ENCODE assay signal across 14 cellular contexts in the genomic region with DNA sequence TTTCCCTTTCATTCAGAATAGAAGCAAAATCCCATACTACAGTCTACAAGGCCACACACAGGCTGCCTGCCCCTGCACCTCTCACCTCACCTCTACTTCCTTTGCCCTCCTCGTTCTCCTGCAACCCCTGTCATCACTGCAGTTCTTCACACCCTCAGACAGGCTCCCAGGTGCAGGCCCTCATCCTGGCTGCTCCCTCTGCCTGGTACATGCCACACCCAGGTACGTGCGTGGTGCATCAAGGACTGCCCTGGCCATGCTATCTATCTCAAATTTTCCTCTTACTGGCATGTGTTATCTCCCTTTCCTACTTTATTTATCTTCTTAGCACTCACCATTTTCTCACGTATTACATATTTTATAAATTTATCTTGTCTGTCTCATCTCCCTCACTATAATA. TPM values are rescaled to one million over a fixed set of nuclear protein-coding genes. Genes with fewer than 3 reads are reported as not detected.
DNase-seq lines count a peak whose midpoint lies in the region; ATAC-seq lines count a peak whose summit lies in the region.
"Had no signal": no experiment of that assay in that cellular context is flagged by ENCODE, and none has a peak within 500 bp of the region (broad histone marks: within the 10 kb centered on the region; RNA-seq: fewer than 3 reads in every experiment).

No MANE protein-coding gene starts in this region.

- no peak for DNase-seq in left cardiac atrium
- DNase-seq in cardiac septum (ENCODE audit: low spot score): no peak
- no peak for DNase-seq in CD4-positive, CD25-positive, alpha-beta regulatory T cell
- DNase-seq in trophoblast cell: peak; percentile 5 to 53
- DNase-seq in NCI-H2227 treated with DMSO at 0.1 percent for 48 hours (lab: John Stamatoyannopoulos, UW): no peak
- no peak for DNase-seq in effector CD4-positive, alpha-beta T cell
- DNase-seq: ACHN; CD4-positive, alpha-beta memory T cell; COR-L47; DND-41; GDM1 had no signal

- no peak overlapping the region for H2AK5ac ChIP-seq in trophoblast cell (ENCODE audit: low read length)

- H2BK12ac ChIP-seq in trophoblast cell (ENCODE audit: low read length): no peak overlapping the region

- H3K4ac ChIP-seq in trophoblast cell (ENCODE audit: low read depth, low read length): no peak overlapping the region

- H3K36me3 ChIP-seq in CD4-positive, CD25-positive, alpha-beta regulatory T cell (ENCODE audit: control insufficient read depth, insufficient read depth, low read length): peaks cover 40% of the 10 kb centered on the region
- peaks cover 2 to 3% of the 10 kb centered on the region in 2 experiments for H3K36me3 ChIP-seq in trophoblast cell (ENCODE audit: control insufficient read depth in 1 of 2, insufficient read depth in 2 of 2, low read length in 2 of 2)

- H3K9me3 ChIP-seq in CD4-positive, CD25-positive, alpha-beta regulatory T cell (ENCODE audit: control insufficient read depth in 2 of 2, low read length in 2 of 2): no peaks in the 10 kb centered on the region
- H3K9me3 ChIP-seq in trophoblast cell (ENCODE audit: insufficient read depth, low read depth, low read length): no peaks in the 10 kb centered on the region
- H3K9me3 ChIP-seq: BLaER1 treated with 17β-estradiol and CSF1 and Interleukin-3, amounts not matched to agents 10 nM and 100 nM; HAP-1 had no signal

- no peak overlapping the region for H2AFZ ChIP-seq in trophoblast cell (ENCODE audit: insufficient read depth, low read length, poor library complexity)

- WGBS in trophoblast cell (ENCODE audit: extremely low coverage, insufficient coverage, insufficient read length): 100% methylated on average over 1 of the region's 4 CpGs

- no peaks in the 10 kb centered on the region for H3K4me1 ChIP-seq in CD4-positive, CD25-positive, alpha-beta regulatory T cell (ENCODE audit: control insufficient read depth, insufficient read depth, low read length, poor library complexity, severe bottlenecking)
- no peaks in the 10 kb centered on the region for H3K4me1 ChIP-seq in trophoblast cell (ENCODE audit: control insufficient read depth in 1 of 2, insufficient read depth in 2 of 2, low read length in 2 of 2)
- H3K4me1 ChIP-seq: HAP-1 had no signal

- H3K27me3 Mint-ChIP-seq in CD4-positive, CD25-positive, alpha-beta regulatory T cell: no peaks in the 10 kb centered on the region
- H3K27me3 Mint-ChIP-seq in activated T-helper 17 cell treated with anti-CD3 and anti-CD28 coated beads, Interleukin-2, amount 50 U/mL, for 72 hours: no peaks in the 10 kb centered on the region
- H3K27me3 Mint-ChIP-seq: CD4-positive, alpha-beta memory T cell had no signal

- no peak overlapping the region for H3K27ac ChIP-seq in CD4-positive, CD25-positive, alpha-beta regulatory T cell (ENCODE audit: insufficient read depth, low read length, poor library complexity, severe bottlenecking)
- no peak overlapping the region for H3K27ac ChIP-seq in trophoblast cell (ENCODE audit: low read depth, low read length)
- H3K27ac ChIP-seq: BLaER1 treated with 17β-estradiol and CSF1 and Interleukin-3, amounts not matched to agents 10 nM and 100 nM had no signal

- H3K27ac Mint-ChIP-seq in CD4-positive, CD25-positive, alpha-beta regulatory T cell: peak overlapping the region in 2 of 3 donors; percentile 29 to 77
- H3K27ac Mint-ChIP-seq in activated T-helper 17 cell treated with anti-CD3 and anti-CD28 coated beads, Interleukin-2, amount 50 U/mL, for 72 hours: peak overlapping the region; percentile 18

- H3K4me1 Mint-ChIP-seq in CD4-positive, CD25-positive, alpha-beta regulatory T cell: peaks cover 6 to 21% (median 10%) of the 10 kb centered on the region in 4 donors
- H3K4me1 Mint-ChIP-seq in activated T-helper 17 cell treated with anti-CD3 and anti-CD28 coated beads, Interleukin-2, amount 50 U/mL, for 72 hours: no peaks in the 10 kb centered on the region

- H3K9me3 Mint-ChIP-seq in CD4-positive, CD25-positive, alpha-beta regulatory T cell: peaks cover 0 to under 1% (median 0%) of the 10 kb centered on the region in 7 donors
- H3K9me3 Mint-ChIP-seq in activated T-helper 17 cell treated with anti-CD3 and anti-CD28 coated beads, Interleukin-2, amount 50 U/mL, for 72 hours: peaks cover 4% of the 10 kb centered on the region

- no peak overlapping the region for H3K9ac ChIP-seq in trophoblast cell (ENCODE audit: low read length)
- H3K9ac ChIP-seq: BLaER1 treated with 17β-estradiol and CSF1 and Interleukin-3, amounts not matched to agents 10 nM and 100 nM had no signal

- H3K79me1 ChIP-seq in trophoblast cell (ENCODE audit: low read length): no peaks in the 10 kb centered on the region

- no peaks in the 10 kb centered on the region for H3K27me3 ChIP-seq in CD4-positive, CD25-positive, alpha-beta regulatory T cell (ENCODE audit: control insufficient read depth, insufficient read depth, low read length)
- H3K27me3 ChIP-seq in trophoblast cell (ENCODE audit: insufficient read depth, low read length): no peaks in the 10 kb centered on the region
- H3K27me3 ChIP-seq: BLaER1 treated with 17β-estradiol and CSF1 and Interleukin-3, amounts not matched to agents 10 nM and 100 nM had no signal

- no peak overlapping the region for H4K91ac ChIP-seq in trophoblast cell (ENCODE audit: low read depth, low read length)

- H3K4me2 ChIP-seq in trophoblast cell (ENCODE audit: low read length): no peak overlapping the region
- H3K4me2 ChIP-seq: BLaER1 treated with 17β-estradiol and CSF1 and Interleukin-3, amounts not matched to agents 10 nM and 100 nM had no signal

- no peaks in the 10 kb centered on the region for H3K79me2 ChIP-seq in trophoblast cell (ENCODE audit: control insufficient read depth, insufficient read depth, low read length, poor library complexity)

- H4K8ac ChIP-seq in trophoblast cell (ENCODE audit: low read depth, low read length): no peak overlapping the region

- no peak overlapping the region for H3K4me3 Mint-ChIP-seq in CD4-positive, CD25-positive, alpha-beta regulatory T cell
- H3K4me3 Mint-ChIP-seq in activated T-helper 17 cell treated with anti-CD3 and anti-CD28 coated beads, Interleukin-2, amount 50 U/mL, for 72 hours: no peak overlapping the region
- H3K4me3 Mint-ChIP-seq: CD4-positive, alpha-beta memory T cell had no signal

- H3K36me3 Mint-ChIP-seq in CD4-positive, CD25-positive, alpha-beta regulatory T cell: peaks cover 57% of the 10 kb centered on the region
- peaks cover 69% of the 10 kb centered on the region for H3K36me3 Mint-ChIP-seq in activated T-helper 17 cell treated with anti-CD3 and anti-CD28 coated beads, Interleukin-2, amount 50 U/mL, for 72 hours (ENCODE audit: low read depth)

- ATAC-seq in left cardiac atrium: peak; percentile 72 to 94
- no peak for ATAC-seq in CD4-positive, CD25-positive, alpha-beta regulatory T cell (ENCODE audit: low read depth in 2 of 2)
- ATAC-seq in activated T-helper 17 cell treated with anti-CD3 and anti-CD28 coated beads, Interleukin-2, amount 50 U/mL, for 72 hours (replicated peaks): no peak

- H4K12ac ChIP-seq in trophoblast cell (ENCODE audit: low read depth, low read length): no peak overlapping the region

- no peak overlapping the region for H2BK5ac ChIP-seq in trophoblast cell (ENCODE audit: low read depth, low read length, poor library complexity)

- no peak overlapping the region for H3K14ac ChIP-seq in trophoblast cell (ENCODE audit: low read length)

- no peak overlapping the region for H3K23ac ChIP-seq in trophoblast cell (ENCODE audit: low read length)

- intact Hi-C loops in left cardiac atrium (cut with DNase I) (no loop called here), cardiac septum (cut with DNase I) (no loop called here)

- no peak overlapping the region for H2BK120ac ChIP-seq in trophoblast cell (ENCODE audit: insufficient read depth, low read length, poor library complexity)

- H3K4me3 ChIP-seq in CD4-positive, CD25-positive, alpha-beta regulatory T cell (ENCODE audit: low read depth, low read length): no peak overlapping the region
- H3K4me3 ChIP-seq in trophoblast cell (ENCODE audit: low read depth, low read length): no peak overlapping the region
- H3K4me3 ChIP-seq: BLaER1 treated with 17β-estradiol and CSF1 and Interleukin-3, amounts not matched to agents 10 nM and 100 nM; HAP-1 had no signal

- H3K18ac ChIP-seq in trophoblast cell (ENCODE audit: low read length): no peak overlapping the region

RNA-seq across cellular contexts. Expression of a gene that starts 24.3 kb away (rescaled TPM):
- total RNA-seq in left cardiac atrium: 10 to 100 TPM; 20.4 to 31.2 TPM
- total RNA-seq in cardiac septum: 23.7 TPM
- 21.8 TPM for total RNA-seq in CD4-positive, CD25-positive, alpha-beta regulatory T cell
- 10 to 100 TPM; 59.2 to 68.2 (median 64.8) TPM for polyA plus RNA-seq in CD4-positive, CD25-positive, alpha-beta regulatory T cell
- total RNA-seq in activated T-helper 17 cell treated with anti-CD3 and anti-CD28 coated beads, Interleukin-2, amount 50 U/mL, for 72 hours: 10 to 100 TPM; 30.7 to 42.7 TPM
- 29.0 and 34.9 TPM in 2 replicates for polyA plus RNA-seq in trophoblast cell (2013)

RNA-seq across cellular contexts. Expression of a gene that starts 32.5 kb away (rescaled TPM):
- total RNA-seq in left cardiac atrium (10 to 100 TPM; 57.8 to 64.7 TPM), cardiac septum (54.6 TPM)
- 88.5 TPM for total RNA-seq in CD4-positive, CD25-positive, alpha-beta regulatory T cell
- 10 to 100 TPM; 17.4 to 26.8 (median 19.1) TPM for polyA plus RNA-seq in CD4-positive, CD25-positive, alpha-beta regulatory T cell
- total RNA-seq in activated T-helper 17 cell treated with anti-CD3 and anti-CD28 coated beads, Interleukin-2, amount 50 U/mL, for 72 hours: 10 to 100 TPM; 32.6 to 36.0 TPM
- polyA plus RNA-seq in trophoblast cell (2013): 29.0 and 30.6 TPM in 2 replicates

RNA-seq across cellular contexts. Expression of a gene that starts 51.6 kb away (rescaled TPM):
- 10 to 100 TPM; 36.3 to 41.1 TPM for total RNA-seq in left cardiac atrium
- 37.4 TPM for total RNA-seq in cardiac septum
- total RNA-seq in CD4-positive, CD25-positive, alpha-beta regulatory T cell: 64.0 TPM
- 100 to 1,000 TPM; 108 to 128 (median 121) TPM for polyA plus RNA-seq in CD4-positive, CD25-positive, alpha-beta regulatory T cell
- total RNA-seq in activated T-helper 17 cell treated with anti-CD3 and anti-CD28 coated beads, Interleukin-2, amount 50 U/mL, for 72 hours: 10 to 100 TPM; 51.3 to 77.4 TPM
- 49.4 and 49.6 TPM in 2 replicates for polyA plus RNA-seq in trophoblast cell (2013)

RNA-seq across cellular contexts. Expression of a gene that starts 52.1 kb away (rescaled TPM):
- total RNA-seq in left cardiac atrium (10 to 100 TPM; 14.6 to 18.6 TPM), cardiac septum (15.5 TPM)
- 28.8 TPM for total RNA-seq in CD4-positive, CD25-positive, alpha-beta regulatory T cell
- polyA plus RNA-seq in CD4-positive, CD25-positive, alpha-beta regulatory T cell: 10 to 100 TPM; 29.6 to 42.5 (median 35.9) TPM
- 100 to 1,000 TPM in 1 of 2 donors, 10 to 100 TPM in 1; 64.1 to 101 TPM for total RNA-seq in activated T-helper 17 cell treated with anti-CD3 and anti-CD28 coated beads, Interleukin-2, amount 50 U/mL, for 72 hours
- polyA plus RNA-seq in trophoblast cell (2013): 18.6 and 19.1 TPM in 2 replicates

Comparison
In these comparisons a context has a peak if more than half of its experiments do, and no peak if none do; other contexts are left out.
1. ATAC-seq: peak in left cardiac atrium (2 of 2); none in CD4-positive, CD25-positive, alpha-beta regulatory T cell (0 of 2) and activated T-helper 17 cell treated with anti-CD3 and anti-CD28 coated beads, Interleukin-2, amount 50 U/mL, for 72 hours (single experiment).
2. DNase-seq: peak in trophoblast cell (2 of 2); none in left cardiac atrium (single experiment), cardiac septum (single experiment), CD4-positive, CD25-positive, alpha-beta regulatory T cell (0 of 3), NCI-H2227 treated with DMSO at 0.1 percent for 48 hours (single experiment) and effector CD4-positive, alpha-beta T cell (single experiment).